In the genomic region with DNA sequence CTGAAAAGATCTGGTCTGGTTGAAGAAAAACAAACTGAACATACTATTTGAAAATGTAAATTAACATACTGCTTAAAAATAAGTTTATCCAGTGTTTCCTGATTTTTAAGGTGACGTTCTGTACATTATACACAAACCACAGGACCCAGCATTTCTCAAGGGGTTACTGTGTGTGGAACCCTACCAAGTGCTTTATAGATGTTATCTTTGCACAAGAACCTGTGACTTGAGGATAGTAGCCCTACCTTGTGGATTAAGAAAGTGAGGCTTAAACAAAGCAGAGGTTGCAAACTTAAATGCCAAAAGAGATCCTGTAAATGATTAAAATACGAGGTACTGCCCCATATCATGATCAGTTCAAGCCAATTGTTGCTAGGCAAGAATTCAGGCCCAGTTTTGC, we compare ENCODE assay signal across 9 cellular contexts. TPM values are rescaled to one million over a fixed set of nuclear protein-coding genes. Genes with fewer than 3 reads are reported as not detected.
DNase-seq lines count a peak whose midpoint lies in the region; ATAC-seq and TF ChIP-seq lines count a peak whose summit lies in the region.
"Had no signal": no experiment of that assay in that cellular context is flagged by ENCODE, and none has a peak within 500 bp of the region (broad histone marks: within the 10 kb centered on the region; RNA-seq: fewer than 3 reads in every experiment).

No MANE protein-coding gene starts in this region.

- H3K36me3 ChIP-seq in heart left ventricle (peaks cover 0 to 4% (median 0%) of the 10 kb centered on the region in 9 donors), mammary epithelial cell (ENCODE audit: insufficient read depth, low read length) (no peaks in the 10 kb centered on the region), muscle layer of colon (ENCODE audit: insufficient read depth, low read length) (peaks cover 12% of the 10 kb centered on the region), upper lobe of left lung (peaks cover 0 to 8% (median 1%) of the 10 kb centered on the region in 4 donors)

- peaks cover 40% of the 10 kb centered on the region for H3K79me2 ChIP-seq in mammary epithelial cell (ENCODE audit: insufficient read depth, low read length)

- H3K4me2 ChIP-seq in mammary epithelial cell (ENCODE audit: insufficient read depth, low read depth, low read length), result no peak overlapping the region

- no peak for TF ChIP-seq POLR2A in heart left ventricle (IDR thresholded peaks at IDR 0.05)
- TF ChIP-seq POLR2A in upper lobe of left lung (IDR thresholded peaks at IDR 0.05), result no peak
- TF ChIP-seq POLR2A in erythroblast (IDR thresholded peaks at IDR 0.05; ENCODE audit: low read length), result no peak

- no peak for TF ChIP-seq EP300 in upper lobe of left lung (IDR thresholded peaks at IDR 0.05)

- peaks cover 7 to 66% (median 59%) of the 10 kb centered on the region in 12 donors for H3K4me1 ChIP-seq in heart left ventricle
- H3K4me1 ChIP-seq in mammary epithelial cell (ENCODE audit: insufficient read depth, low read length), result peaks cover 29% of the 10 kb centered on the region
- peaks cover 62% of the 10 kb centered on the region for H3K4me1 ChIP-seq in muscle layer of colon (ENCODE audit: insufficient read depth, low read length)
- peaks cover 43 to 56% (median 52%) of the 10 kb centered on the region in 4 donors for H3K4me1 ChIP-seq in upper lobe of left lung

- DNase-seq in heart left ventricle, result no peak
- DNase-seq in Right ventricle myocardium inferior (ENCODE audit: missing footprints), result no peak
- DNase-seq in mammary epithelial cell, result no peak
- DNase-seq in upper lobe of left lung, result no peak
- DNase-seq in GM19240 (ENCODE audit: insufficient read length, low spot score), result no peak
- no peak for DNase-seq in erythroblast (lab: John Stamatoyannopoulos, UW)
- DNase-seq in COLO668 (lab: John Stamatoyannopoulos, UW; ENCODE audit: unreplicated experiment), result no peak
- DNase-seq: amniotic stem cell had no signal

- TF ChIP-seq CTCF in heart left ventricle (IDR thresholded peaks at IDR 0.05) (no peak), mammary epithelial cell (conservative IDR thresholded peaks at IDR 0.05 in 1 of 2, IDR thresholded peaks at IDR 0.05 in 1 of 2; ENCODE audit: extremely low read depth in 1 of 2, insufficient read depth in 1 of 2, low read depth in 1 of 2, low read length in 2 of 2) (no peak), upper lobe of left lung (IDR thresholded peaks at IDR 0.05) (no peak)

- WGBS in heart left ventricle, 4 donors, result 6 to 20% (median 10%) methylated on average over 2 of the region's 2 CpGs
- 47% methylated on average over 2 of the region's 2 CpGs for WGBS in mammary epithelial cell (ENCODE audit: low coverage, missing lambda C conversion rate)
- WGBS in upper lobe of left lung, 2 donors, result 13 to 24% methylated on average over 2 of the region's 2 CpGs

- H3K27ac ChIP-seq in heart left ventricle, result peak overlapping the region in 11 of 12 donors; percentile 98 to 100 (median 100)
- H3K27ac ChIP-seq in mammary epithelial cell (ENCODE audit: insufficient read depth, low read depth, low read length), result peak overlapping the region; percentile 89
- peak overlapping the region; percentile 100 for H3K27ac ChIP-seq in muscle layer of colon (ENCODE audit: low read depth, low read length)
- peak overlapping the region; percentile 99 to 100 (median 100) for H3K27ac ChIP-seq in upper lobe of left lung

- no peak overlapping the region for H3K9ac ChIP-seq in mammary epithelial cell (ENCODE audit: insufficient read depth, low read length)
- peak overlapping the region; percentile 99 for H3K9ac ChIP-seq in muscle layer of colon (ENCODE audit: low read length)

- peak overlapping the region in 11 of 12 donors; percentile 76 to 99 (median 90) for H3K4me3 ChIP-seq in heart left ventricle
- H3K4me3 ChIP-seq in mammary epithelial cell (replicated peaks in 1 of 3; ENCODE audit: insufficient read depth in 1 of 3, low read depth in 2 of 3, low read length in 3 of 3), result no peak overlapping the region
- H3K4me3 ChIP-seq in muscle layer of colon (ENCODE audit: low read depth in 1 of 2, low read length in 2 of 2), result peak overlapping the region in 1 of 2 donors; percentile 91
- peak overlapping the region; percentile 58 to 83 (median 75) for H3K4me3 ChIP-seq in upper lobe of left lung

- intact Hi-C loops in heart left ventricle (cut with DNase I), result loop anchor here in 8 of 10 donors (2.0 to 10.0 kb wide), 9 partner anchors 13 to 1955 kb away; a partner anchor contains a TSS
- intact Hi-C loops in Right ventricle myocardium inferior (cut with DNase I), result loop anchor here (2.0 to 5.0 kb wide), 2 partner anchors 17 to 193 kb away; no protein-coding TSS in a partner anchor
- intact Hi-C loops in mammary epithelial cell (cut with micrococcal nuclease), result loop anchor here (5.0 to 10.0 kb wide), 6 partner anchors 67 to 495 kb away; no protein-coding TSS in a partner anchor

- H3K9me3 ChIP-seq in heart left ventricle (no peaks in the 10 kb centered on the region), mammary epithelial cell (replicated peaks; ENCODE audit: insufficient read depth, low read length) (no peaks in the 10 kb centered on the region), muscle layer of colon (ENCODE audit: low read length) (no peaks in the 10 kb centered on the region), upper lobe of left lung (no peaks in the 10 kb centered on the region)

- dilution Hi-C loops in mammary epithelial cell (cut with HindIII; ENCODE audit: low sequenced_read_pairs), result no loop called here

- ATAC-seq in heart left ventricle (no peak), Right ventricle myocardium inferior (no peak), upper lobe of left lung (ENCODE audit: low FRiP score in 2 of 2) (no peak)

- H2AFZ ChIP-seq in mammary epithelial cell (ENCODE audit: low read depth, low read length), result no peak overlapping the region

- in situ Hi-C loops in mammary epithelial cell (cut with MboI; ENCODE audit: low sequenced_read_pairs in 2 of 2), result loop anchor here in 1 of 2 donors (10.0 kb wide), 1 partner anchor 175 kb away; no protein-coding TSS in a partner anchor

- CTCF ChIA-PET in mammary epithelial cell (lab: Charles Lee; ENCODE audit: low non-redundant PET), result no interaction called here

- no peaks in the 10 kb centered on the region for H3K27me3 ChIP-seq in heart left ventricle
- H3K27me3 ChIP-seq in mammary epithelial cell (ENCODE audit: insufficient read depth, low read length), result no peaks in the 10 kb centered on the region
- H3K27me3 ChIP-seq in muscle layer of colon (ENCODE audit: control insufficient read depth in 1 of 2, insufficient read depth in 2 of 2, low read length in 2 of 2), result no peaks in the 10 kb centered on the region
- H3K27me3 ChIP-seq in upper lobe of left lung, result no peaks in the 10 kb centered on the region

- no peaks in the 10 kb centered on the region for H4K20me1 ChIP-seq in mammary epithelial cell (ENCODE audit: insufficient read depth, low read length)

- no TSS peak for BruUV-seq in mammary epithelial cell (replicated peaks; lab: Mats Ljungman, UMichigan)

RNA-seq across cellular contexts. Expression of a gene that starts 4.7 kb away (rescaled TPM):
- 10 to 100 TPM; 28.7 to 74.8 (median 46.0) TPM for total RNA-seq in heart left ventricle
- polyA plus RNA-seq in heart left ventricle, result 10 to 100 TPM; 25.8 to 53.6 TPM
- 52.6 TPM for total RNA-seq in Right ventricle myocardium inferior
- 10 to 100 TPM in 1 of 2 donors, 1 to 10 TPM in 1; 5.5 to 10.8 TPM for total RNA-seq in mammary epithelial cell
- 3.2 TPM for polyA plus RNA-seq in mammary epithelial cell
- polyA minus RNA-seq in mammary epithelial cell, result 1.2 TPM
- total RNA-seq in upper lobe of left lung, result 100 to 1,000 TPM in 2 of 6 donors, 10 to 100 TPM in 4; 51.8 to 135 (median 83.5) TPM

Comparison
In these comparisons a context has a peak if more than half of its experiments do, and no peak if none do; other contexts are left out.
1. H3K4me3 ChIP-seq: peak in heart left ventricle (11 of 12) and upper lobe of left lung (4 of 4); none in mammary epithelial cell (0 of 3).
2. Peak in every context shown above with its lines, with median percentiles within 50 percentile points of each other: H3K27ac ChIP-seq.